ENCODE assay signal across 8 cellular contexts in genomic region chr9:15873573-15874177, GRCh38.
A peak's percentile ranks its signal among the peaks of the same experiment; 100 is the strongest.
DNase-seq lines count a peak whose midpoint lies in the region; ATAC-seq and TF ChIP-seq lines count a peak whose summit lies in the region.

No MANE protein-coding gene starts in this region.

- no peaks in the 10 kb centered on the region for H3F3A ChIP-seq in PC-3 (ENCODE audit: low read length, unreplicated experiment)

- TF ChIP-seq CTCF in AG09309 (IDR thresholded peaks at IDR 0.05; ENCODE audit: control insufficient read depth, insufficient read depth, low read depth, low read length, missing control alignments) = peak; percentile 51
- peak; percentile 60 for TF ChIP-seq CTCF in GM13977 (IDR thresholded peaks at IDR 0.05; ENCODE audit: extremely low read depth, insufficient read depth, missing control alignments)
- peak; percentile 72 for TF ChIP-seq CTCF in PC-3 (conservative IDR thresholded peaks at IDR 0.05; ENCODE audit: low read depth, low read length)
- peak; percentile 64 for TF ChIP-seq CTCF in epithelial cell of proximal tubule (conservative IDR thresholded peaks at IDR 0.05; ENCODE audit: low read depth, low read length)
- peak; percentile 30 to 77 (median 62) for TF ChIP-seq CTCF in ovary (IDR thresholded peaks at IDR 0.05)

- DNase-seq in AG09309 (ENCODE audit: low read depth) (no peak), GM13977 (ENCODE audit: low spot score) (peak; percentile 6), PC-3 (peak; percentile 74), epithelial cell of proximal tubule (ENCODE audit: low read depth) (peak; percentile 26), ovary (no peak), activated T-cell treated with anti-CD3 and anti-CD28 coated beads for 4 hours (no peak)

- intact Hi-C loops in PC-3 (cut with micrococcal nuclease) = loop anchor here (1.0 to 10.0 kb wide), 4 partner anchors 169 to 1051 kb away; no protein-coding TSS in a partner anchor
- intact Hi-C loops in ovary (cut with DNase I) = loop anchor here in 2 of 4 donors (10.0 kb wide), 1 partner anchor 261 kb away; no protein-coding TSS in a partner anchor

- H3K27me3 ChIP-seq in PC-3 (ENCODE audit: low read length) (no peaks in the 10 kb centered on the region), ovary (no peaks in the 10 kb centered on the region)

- POLR2A ChIA-PET in PC-3 (lab: Charles Lee; ENCODE audit: unreplicated experiment) = interaction anchor here (0.6 kb wide), 1 partner anchor 50 kb away, joined by 3 read pairs; no protein-coding TSS in a partner anchor

- in situ Hi-C loops in GM13977 (cut with MboI; ENCODE audit: low pct_unique_long_range_greater_than_20kb, low sequenced_read_pairs, unreplicated experiment) = loop anchor here (25.0 kb wide), 1 partner anchor 264 kb away; no protein-coding TSS in a partner anchor

- H4K20me1 ChIP-seq in PC-3 (ENCODE audit: low read length) = no peaks in the 10 kb centered on the region

- BruUV-seq in PC-3 (replicated peaks; lab: Mats Ljungman, UMichigan) = no TSS peak

- no peak for TF ChIP-seq POLR2A in ovary (IDR thresholded peaks at IDR 0.05)

- H3K36me3 ChIP-seq in PC-3 (ENCODE audit: low read depth, low read length) = no peaks in the 10 kb centered on the region
- H3K36me3 ChIP-seq in ovary = no peaks in the 10 kb centered on the region

- H3K27ac ChIP-seq in PC-3 (ENCODE audit: low read length) = peak overlapping the region; percentile 78
- no peak overlapping the region for H3K27ac ChIP-seq in ovary

- H3K79me2 ChIP-seq in PC-3 (ENCODE audit: low read length) = no peaks in the 10 kb centered on the region

- H3K9me2 ChIP-seq in PC-3 (replicated peaks; ENCODE audit: low read length) = no peaks in the 10 kb centered on the region

- peak overlapping the region; percentile 73 for H3K9ac ChIP-seq in PC-3 (ENCODE audit: low read length)

- H3K4me3 ChIP-seq in AG09309 (ENCODE audit: control insufficient read depth, low read depth, low read length) = no peak overlapping the region
- H3K4me3 ChIP-seq in PC-3 (ENCODE audit: low read length) = no peak overlapping the region
- no peak overlapping the region for H3K4me3 ChIP-seq in epithelial cell of proximal tubule (ENCODE audit: low read depth, low read length)
- no peak overlapping the region for H3K4me3 ChIP-seq in ovary

- no peak for TF ChIP-seq EP300 in ovary (IDR thresholded peaks at IDR 0.05)

- ATAC-seq in HG03469 (IDR thresholded peaks at IDR 0.05; ENCODE audit: unreplicated experiment) (peak; percentile 77), PC-3 (peak; percentile 66), HG03108 (IDR thresholded peaks at IDR 0.05; ENCODE audit: unreplicated experiment) (no peak)

- no peaks in the 10 kb centered on the region for H3K9me3 ChIP-seq in PC-3 (ENCODE audit: low read length)
- no peaks in the 10 kb centered on the region for H3K9me3 ChIP-seq in ovary

- H3K4me1 ChIP-seq in PC-3 (ENCODE audit: insufficient read depth, low read length) (peaks cover 18% of the 10 kb centered on the region), ovary (ENCODE audit: insufficient read depth) (no peaks in the 10 kb centered on the region)

- H2AFZ ChIP-seq in PC-3 (ENCODE audit: low read length) = peak overlapping the region; percentile 41

- peak overlapping the region; percentile 48 for H3K4me2 ChIP-seq in PC-3 (ENCODE audit: low read length)

- CTCF ChIA-PET in PC-3 (lab: Charles Lee) = no interaction called here

- WGBS in ovary, 3 donors = 1 to 7% (median 3%) methylated on average over 2 of the region's 2 CpGs

Comparison
In these comparisons a context has a peak if more than half of its experiments do, and no peak if none do; other contexts are left out.
1. DNase-seq: peak in GM13977 (single experiment), PC-3 (single experiment) and epithelial cell of proximal tubule (single experiment); none in AG09309 (single experiment), ovary (0 of 5) and activated T-cell treated with anti-CD3 and anti-CD28 coated beads for 4 hours (single experiment).
2. Peak in every context shown above with its lines, with median percentiles within 50 percentile points of each other: CTCF ChIP-seq.